23 cellular contexts compared by ENCODE assay signal in genomic region chr1:87918398-87918797, GRCh38.
DNase-seq lines count a peak whose midpoint lies in the region; ATAC-seq and TF ChIP-seq lines count a peak whose summit lies in the region.
"Had no signal": no experiment of that assay in that cellular context is flagged by ENCODE, and none has a peak within 500 bp of the region (broad histone marks: within the 10 kb centered on the region; RNA-seq: fewer than 3 reads in every experiment).

No MANE protein-coding gene starts in this region.

- H3K36me3 Mint-ChIP-seq in HFFc6 (ENCODE audit: low read depth) = peaks cover 1% of the 10 kb centered on the region; the same call in 1 of the 2 replicates
- H3K36me3 Mint-ChIP-seq: CD4-positive, alpha-beta memory T cell had no signal

- peaks cover 9% of the 10 kb centered on the region for H3K9me3 Mint-ChIP-seq in HFFc6

- H3K36me3 ChIP-seq in fibroblast of lung (ENCODE audit: control insufficient read depth, insufficient read depth, low read length) (no peaks in the 10 kb centered on the region), prostate gland (no peaks in the 10 kb centered on the region), SJCRH30 (no peaks in the 10 kb centered on the region; the same call in 1 of the 2 replicates)
- H3K36me3 ChIP-seq: BLaER1 treated with 17β-estradiol and CSF1 and Interleukin-3, amounts not matched to agents 10 nM and 100 nM had no signal

- DNase-seq in HFFc6 (no peak), fibroblast of lung (ENCODE audit: low read depth in 2 of 2) (no peak), prostate gland (ENCODE audit: low spot score) (peak; percentile 44), SJCRH30 (no peak), NCI-H524 (lab: John Stamatoyannopoulos, UW) (no peak)
- DNase-seq in activated naive CD4-positive, alpha-beta T cell (lab: John Stamatoyannopoulos, UW) = no peak
- DNase-seq: 8988T; Caco-2; CD4-positive, alpha-beta memory T cell; DND-41; GOT3; HCEC 1CT; Kasumi-1; NCI-H1092; NCI-H1436; NCI-H187 treated with DMSO at 0.1 percent for 48 hours; NCI-H2107; SW 1271 had no signal

- H2AFZ ChIP-seq in fibroblast of lung (ENCODE audit: low read length) = peak overlapping the region; percentile 68

- intact Hi-C loops in prostate gland (cut with DNase I) = no loop called here

- TF ChIP-seq CTCF in HFFc6 (IDR thresholded peaks at IDR 0.05) (no peak), fibroblast of lung (conservative IDR thresholded peaks at IDR 0.05 in 1 of 2, IDR thresholded peaks at IDR 0.05 in 1 of 2; ENCODE audit: low read depth in 1 of 2, low read length in 2 of 2) (no peak), prostate gland (IDR thresholded peaks at IDR 0.05) (no peak)

- H3K79me2 ChIP-seq in fibroblast of lung (ENCODE audit: control insufficient read depth, insufficient read depth, low read length) = no peaks in the 10 kb centered on the region

- H4K20me1 ChIP-seq in fibroblast of lung (ENCODE audit: control insufficient read depth, extremely low read depth, insufficient read depth, low read length) = no peaks in the 10 kb centered on the region
- H4K20me1 ChIP-seq: BLaER1 treated with 17β-estradiol and CSF1 and Interleukin-3, amounts not matched to agents 10 nM and 100 nM had no signal

- WGBS in prostate gland = 26% methylated on average over 1 of the region's 1 CpG

- H3K27ac ChIP-seq in fibroblast of lung (ENCODE audit: insufficient read depth, low read length) (no peak overlapping the region), prostate gland (peak overlapping the region in 1 of 2 donors; percentile 17), SJCRH30 (no peak overlapping the region)
- H3K27ac ChIP-seq: BLaER1 treated with 17β-estradiol and CSF1 and Interleukin-3, amounts not matched to agents 10 nM and 100 nM had no signal

- peaks cover 33% of the 10 kb centered on the region for H3K4me1 Mint-ChIP-seq in HFFc6 (ENCODE audit: low read depth)
- H3K4me1 Mint-ChIP-seq: CD4-positive, alpha-beta memory T cell had no signal

- H3K27me3 ChIP-seq in fibroblast of lung (ENCODE audit: control insufficient read depth, insufficient read depth, low read length) = no peaks in the 10 kb centered on the region
- no peaks in the 10 kb centered on the region for H3K27me3 ChIP-seq in prostate gland (replicated peaks; ENCODE audit: insufficient read depth)
- no peaks in the 10 kb centered on the region for H3K27me3 ChIP-seq in SJCRH30
- H3K27me3 ChIP-seq: BLaER1 treated with 17β-estradiol and CSF1 and Interleukin-3, amounts not matched to agents 10 nM and 100 nM had no signal

- H3K27ac Mint-ChIP-seq in HFFc6 = no peak overlapping the region; the same call in 1 of the 2 replicates
- H3K27ac Mint-ChIP-seq: CD4-positive, alpha-beta memory T cell had no signal

- H3K27me3 Mint-ChIP-seq in HFFc6 (ENCODE audit: insufficient read depth) = no peaks in the 10 kb centered on the region

- peak overlapping the region; percentile 33 for H3K4me2 ChIP-seq in fibroblast of lung (ENCODE audit: extremely low read depth, insufficient read depth, low read length)
- H3K4me2 ChIP-seq: BLaER1 treated with 17β-estradiol and CSF1 and Interleukin-3, amounts not matched to agents 10 nM and 100 nM had no signal

- H3K4me3 ChIP-seq in fibroblast of lung (replicated peaks in 1 of 4; ENCODE audit: control extremely low read depth in 1 of 4, insufficient read depth in 1 of 4, low read depth in 3 of 4, low read length in 4 of 4) (no peak overlapping the region), prostate gland (peak overlapping the region in 1 of 2 donors; percentile 1), SJCRH30 (no peak overlapping the region)
- H3K4me3 ChIP-seq: BLaER1 treated with 17β-estradiol and CSF1 and Interleukin-3, amounts not matched to agents 10 nM and 100 nM; GM12878 had no signal

- no peak overlapping the region for H3K9ac ChIP-seq in fibroblast of lung (ENCODE audit: insufficient read depth, low read length)
- H3K9ac ChIP-seq: BLaER1 treated with 17β-estradiol and CSF1 and Interleukin-3, amounts not matched to agents 10 nM and 100 nM had no signal

- peak overlapping the region; percentile 65; the same call in 1 of the 2 replicates for H3K4me3 Mint-ChIP-seq in HFFc6
- H3K4me3 Mint-ChIP-seq: CD4-positive, alpha-beta memory T cell had no signal

- no peak for TF ChIP-seq POLR2A in prostate gland (IDR thresholded peaks at IDR 0.05)

- H3K9me3 ChIP-seq in fibroblast of lung (ENCODE audit: control insufficient read depth, insufficient read depth, low read depth, low read length) = no peaks in the 10 kb centered on the region
- H3K9me3 ChIP-seq in prostate gland = no peaks in the 10 kb centered on the region
- no peaks in the 10 kb centered on the region for H3K9me3 ChIP-seq in SJCRH30 (replicated peaks)

- H3K4me1 ChIP-seq in fibroblast of lung (ENCODE audit: control insufficient read depth, extremely low read depth, insufficient read depth, low read length) = no peaks in the 10 kb centered on the region
- no peaks in the 10 kb centered on the region for H3K4me1 ChIP-seq in prostate gland (replicated peaks)
- H3K4me1 ChIP-seq in SJCRH30 = no peaks in the 10 kb centered on the region
- H3K4me1 ChIP-seq: BLaER1 treated with 17β-estradiol and CSF1 and Interleukin-3, amounts not matched to agents 10 nM and 100 nM; Caco-2 had no signal

- peak; percentile 57 for ATAC-seq in SK-N-SH treated with all-trans-retinoic acid at 6 μM for 48 hours
- ATAC-seq in HG03457 (IDR thresholded peaks at IDR 0.05; ENCODE audit: unreplicated experiment) = no peak
- ATAC-seq: GM12878, Panc1 had no signal

TF ChIP-seq in SK-N-SH treated with all-trans-retinoic acid at 6 μM for 48 hours, 23 proteins besides CTCF, POLR2A, EP300 and RAD21:
- TF ChIP-seq ZC3H10 (CRISPR knock-in tag; IDR thresholded peaks at IDR 0.05) (no peak), ZNF70 (CRISPR knock-in tag; IDR thresholded peaks at IDR 0.05) (no peak), ARNTL (CRISPR knock-in tag; IDR thresholded peaks at IDR 0.05; ENCODE audit: borderline replicate concordance, low read depth) (no peak), TSHZ2 (CRISPR knock-in tag; IDR thresholded peaks at IDR 0.05) (no peak), CREB5 (CRISPR knock-in tag; IDR thresholded peaks at IDR 0.05; ENCODE audit: low read depth) (no peak), ISL1 (CRISPR knock-in tag; IDR thresholded peaks at IDR 0.05) (no peak), TCF4 (CRISPR knock-in tag; IDR thresholded peaks at IDR 0.05; ENCODE audit: borderline replicate concordance) (no peak), RARB (CRISPR knock-in tag; IDR thresholded peaks at IDR 0.05) (no peak), ESRRG (CRISPR knock-in tag; IDR thresholded peaks at IDR 0.05) (no peak), ZFP3 (CRISPR knock-in tag; IDR thresholded peaks at IDR 0.05) (no peak), BACH2 (CRISPR knock-in tag; IDR thresholded peaks at IDR 0.05; ENCODE audit: borderline replicate concordance) (no peak), CSDC2 (CRISPR knock-in tag; IDR thresholded peaks at IDR 0.05) (no peak)
TF ChIP-seq in SK-N-SH treated with all-trans-retinoic acid at 6 μM for 48 hours: peak in this region for 0.
